10 cellular contexts compared by ENCODE assay signal in the genomic region with DNA sequence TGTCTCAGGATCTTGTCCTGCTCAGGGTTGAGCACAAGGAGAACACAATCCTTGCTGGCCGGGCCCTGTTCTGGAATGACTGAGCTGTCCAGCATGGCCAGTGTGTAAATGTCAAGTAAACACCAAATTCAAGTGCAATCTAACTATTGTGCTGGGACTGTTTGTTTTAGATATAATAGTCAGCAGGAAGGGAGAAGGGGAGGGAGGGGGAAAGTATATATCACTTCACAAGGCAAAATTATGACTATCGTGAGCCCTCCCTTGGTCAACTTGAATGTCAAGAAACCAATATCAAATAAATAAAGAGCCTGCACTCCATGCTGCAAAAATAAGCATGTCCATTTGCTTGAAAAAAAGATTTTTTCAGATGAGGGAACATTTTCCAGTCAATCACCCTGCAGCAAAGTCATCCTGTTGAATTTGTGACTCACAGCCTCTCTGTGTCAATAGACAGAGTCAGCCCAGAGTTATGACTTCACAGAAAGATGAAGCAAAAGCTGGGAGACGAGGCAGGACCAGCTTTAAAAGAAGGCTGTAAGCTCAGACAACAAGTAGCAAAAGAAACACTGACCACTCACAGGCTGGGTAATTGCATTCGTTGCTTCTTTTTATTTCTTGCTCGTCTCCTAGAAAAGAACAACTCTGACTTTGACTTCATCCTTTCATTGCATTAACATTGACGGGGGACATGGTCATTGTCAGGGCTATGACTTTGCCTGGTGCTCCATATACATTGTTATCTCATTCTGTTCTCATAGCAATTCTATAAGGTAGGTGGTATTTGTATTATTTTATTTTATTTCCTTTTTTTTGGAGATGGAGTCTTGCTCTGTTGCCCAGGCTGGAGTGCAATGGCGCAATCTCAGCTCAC. TPM values are rescaled to one million over a fixed set of nuclear protein-coding genes. Genes with fewer than 3 reads are reported as not detected.
DNase-seq lines count a peak whose midpoint lies in the region; ATAC-seq and TF ChIP-seq lines count a peak whose summit lies in the region.
"Had no signal": no experiment of that assay in that cellular context is flagged by ENCODE, and none has a peak within 500 bp of the region (broad histone marks: within the 10 kb centered on the region; RNA-seq: fewer than 3 reads in every experiment).

No MANE protein-coding gene starts in this region.

- H3K27me3 ChIP-seq in ACC112 (ENCODE audit: insufficient read depth, low read length), result no peaks in the 10 kb centered on the region
- H3K27me3 ChIP-seq in brain microvascular endothelial cell (replicated peaks), result no peaks in the 10 kb centered on the region
- H3K27me3 ChIP-seq in left lung, result no peaks in the 10 kb centered on the region
- H3K27me3 ChIP-seq: cardiac muscle cell had no signal

- TF ChIP-seq CTCF in brain microvascular endothelial cell (IDR thresholded peaks at IDR 0.05; ENCODE audit: low read depth, low read length, missing control alignments) (no peak), left lung (IDR thresholded peaks at IDR 0.05) (no peak), glutamatergic neuron (IDR thresholded peaks at IDR 0.05; ENCODE audit: partially characterized antibody, unreplicated experiment) (no peak)

- H3K4me3 ChIP-seq in ACC112 (ENCODE audit: low read depth, low read length) (peak overlapping the region; percentile 12; the same call in 1 of the 2 replicates), brain microvascular endothelial cell (ENCODE audit: low read depth, low read length) (no peak overlapping the region), left lung (no peak overlapping the region)
- H3K4me3 ChIP-seq: cardiac muscle cell had no signal

- no peaks in the 10 kb centered on the region for H3K27me3 Mint-ChIP-seq in glutamatergic neuron (ENCODE audit: unreplicated experiment)

- TF ChIP-seq RAD21 in Ishikawa (IDR thresholded peaks at IDR 0.05; ENCODE audit: low read depth), result no peak

- peak overlapping the region; percentile 6 for H2AFZ ChIP-seq in ACC112 (ENCODE audit: low read length, unreplicated experiment)

- no peak for TF ChIP-seq POLR2A in erythroblast (IDR thresholded peaks at IDR 0.05; ENCODE audit: low read length)

- TF ChIP-seq EP300 in Ishikawa (IDR thresholded peaks at IDR 0.05; ENCODE audit: borderline replicate concordance), result no peak

- H3K9me3 Mint-ChIP-seq in glutamatergic neuron (ENCODE audit: unreplicated experiment), result no peaks in the 10 kb centered on the region

- ATAC-seq in left lung (peak; percentile 96), GM18520 (IDR thresholded peaks at IDR 0.05; ENCODE audit: unreplicated experiment) (no peak)

- H3K4me1 Mint-ChIP-seq in glutamatergic neuron (ENCODE audit: low read depth, unreplicated experiment), result no peaks in the 10 kb centered on the region

- H3K36me3 Mint-ChIP-seq in glutamatergic neuron (ENCODE audit: unreplicated experiment), result peaks cover 3% of the 10 kb centered on the region

- H3K36me3 ChIP-seq in ACC112 (ENCODE audit: insufficient read depth, low read length), result no peaks in the 10 kb centered on the region
- no peaks in the 10 kb centered on the region for H3K36me3 ChIP-seq in brain microvascular endothelial cell (replicated peaks)
- no peaks in the 10 kb centered on the region for H3K36me3 ChIP-seq in left lung
- H3K36me3 ChIP-seq: cardiac muscle cell had no signal

- DNase-seq in brain microvascular endothelial cell (peak; percentile 92), left lung (peak in 1 of 2 donors; percentile 46), erythroblast (lab: John Stamatoyannopoulos, UW) (no peak), substantia nigra (lab: John Stamatoyannopoulos, UW) (no peak), glutamatergic neuron (no peak)
- DNase-seq: posterior cingulate gyrus had no signal

- intact Hi-C loops in left lung (cut with DNase I), result no loop called here

- in situ Hi-C loops in brain microvascular endothelial cell (cut with HindIII; ENCODE audit: low pct_ligation_motif_present, low sequenced_read_pairs), result no loop called here

- no peak overlapping the region for H3K4me3 Mint-ChIP-seq in glutamatergic neuron (ENCODE audit: unreplicated experiment)

- no peaks in the 10 kb centered on the region for H3K9me3 ChIP-seq in left lung

- peak overlapping the region; percentile 86 for H3K27ac ChIP-seq in ACC112 (ENCODE audit: low read depth, low read length)
- peak overlapping the region; percentile 59 for H3K27ac ChIP-seq in brain microvascular endothelial cell
- H3K27ac ChIP-seq in left lung, result peak overlapping the region; percentile 19 to 60
- H3K27ac ChIP-seq in substantia nigra (ENCODE audit: low read depth, low read length, poor library complexity, severe bottlenecking), result no peak overlapping the region
- H3K27ac ChIP-seq: cardiac muscle cell had no signal

- H3K4me1 ChIP-seq in ACC112 (ENCODE audit: control insufficient read depth, insufficient read depth, low read length, unreplicated experiment), result peaks cover 15% of the 10 kb centered on the region
- H3K4me1 ChIP-seq in left lung, result peaks cover 3 to 18% of the 10 kb centered on the region in 2 donors

- no peaks in the 10 kb centered on the region for H3K79me2 ChIP-seq in ACC112 (ENCODE audit: control insufficient read depth, insufficient read depth, low read length, unreplicated experiment)

- no peak overlapping the region for H3K27ac Mint-ChIP-seq in glutamatergic neuron (ENCODE audit: unreplicated experiment)

TF ChIP-seq in Ishikawa, 13 proteins besides CTCF, POLR2A, EP300 and RAD21:
- no peak for TF ChIP-seq NFIC (IDR thresholded peaks at IDR 0.05)
- peak; percentile 41; the same call in 1 of the 2 replicates for TF ChIP-seq REST (IDR thresholded peaks at IDR 0.05; ENCODE audit: low read depth)
- no peak for TF ChIP-seq USF1 (IDR thresholded peaks at IDR 0.05)

RNA-seq across cellular contexts. Expression of gene KLF4, which starts 15.3 kb away (rescaled TPM):
- 10 to 100 TPM; 45.9 to 62.2 TPM for total RNA-seq in left lung
- total RNA-seq in glutamatergic neuron (ENCODE audit: unreplicated experiment), result 72.1 TPM
